17 cellular contexts compared by ENCODE assay signal in genomic region chr11:108196901-108197300, GRCh38.
DNase-seq lines count a peak whose midpoint lies in the region; ATAC-seq lines count a peak whose summit lies in the region.
"Had no signal": no experiment of that assay in that cellular context is flagged by ENCODE, and none has a peak within 500 bp of the region (broad histone marks: within the 10 kb centered on the region; RNA-seq: fewer than 3 reads in every experiment).

No MANE protein-coding gene starts in this region.

- H3K9me3 Mint-ChIP-seq in activated naive CD4-positive, alpha-beta T cell treated with anti-CD3 and anti-CD28 coated beads, Interleukin-2, amount 50 U/mL, for 24 hours, result no peaks in the 10 kb centered on the region
- H3K9me3 Mint-ChIP-seq in stimulated activated effector memory CD8-positive, alpha-beta T cell treated with anti-CD3 and anti-CD28 coated beads, Interleukin-12 subunit alpha, Interleukin-12 subunit beta, amount 100 ng/mL, for 72 hours, result no peaks in the 10 kb centered on the region
- H3K9me3 Mint-ChIP-seq: GM23338 had no signal

- H3K4me3 Mint-ChIP-seq in activated naive CD4-positive, alpha-beta T cell treated with anti-CD3 and anti-CD28 coated beads, Interleukin-2, amount 50 U/mL, for 24 hours, result peak overlapping the region; percentile 23
- H3K4me3 Mint-ChIP-seq in stimulated activated effector memory CD8-positive, alpha-beta T cell treated with anti-CD3 and anti-CD28 coated beads, Interleukin-12 subunit alpha, Interleukin-12 subunit beta, amount 100 ng/mL, for 72 hours, result no peak overlapping the region
- H3K4me3 Mint-ChIP-seq: GM23338 had no signal

- peak; percentile 36 for ATAC-seq in GM18909 (IDR thresholded peaks at IDR 0.05; ENCODE audit: poor library complexity, unreplicated experiment)
- peak; percentile 53 for ATAC-seq in HG03354 (IDR thresholded peaks at IDR 0.05; ENCODE audit: poor library complexity, severe bottlenecking, unreplicated experiment)
- ATAC-seq in stimulated activated effector memory CD8-positive, alpha-beta T cell treated with anti-CD3 and anti-CD28 coated beads, Interleukin-12 subunit alpha, Interleukin-12 subunit beta, amount 100 ng/mL, for 72 hours, result peak; percentile 48
- no peak for ATAC-seq in GM18519 (IDR thresholded peaks at IDR 0.05; ENCODE audit: low FRiP score, unreplicated experiment)
- ATAC-seq: gastrocnemius medialis, GM23338, right cardiac atrium had no signal

- peaks cover 72% of the 10 kb centered on the region for H3K4me1 Mint-ChIP-seq in activated naive CD4-positive, alpha-beta T cell treated with anti-CD3 and anti-CD28 coated beads, Interleukin-2, amount 50 U/mL, for 24 hours
- H3K4me1 Mint-ChIP-seq in stimulated activated effector memory CD8-positive, alpha-beta T cell treated with anti-CD3 and anti-CD28 coated beads, Interleukin-12 subunit alpha, Interleukin-12 subunit beta, amount 100 ng/mL, for 72 hours, result peaks cover 40% of the 10 kb centered on the region

- peak overlapping the region; percentile 76 for H3K27ac Mint-ChIP-seq in activated naive CD4-positive, alpha-beta T cell treated with anti-CD3 and anti-CD28 coated beads, Interleukin-2, amount 50 U/mL, for 24 hours
- H3K27ac Mint-ChIP-seq in stimulated activated effector memory CD8-positive, alpha-beta T cell treated with anti-CD3 and anti-CD28 coated beads, Interleukin-12 subunit alpha, Interleukin-12 subunit beta, amount 100 ng/mL, for 72 hours, result peak overlapping the region; percentile 81
- H3K27ac Mint-ChIP-seq: GM23338 had no signal

- peaks cover 16% of the 10 kb centered on the region for H3K36me3 Mint-ChIP-seq in activated naive CD4-positive, alpha-beta T cell treated with anti-CD3 and anti-CD28 coated beads, Interleukin-2, amount 50 U/mL, for 24 hours
- H3K36me3 Mint-ChIP-seq in stimulated activated effector memory CD8-positive, alpha-beta T cell treated with anti-CD3 and anti-CD28 coated beads, Interleukin-12 subunit alpha, Interleukin-12 subunit beta, amount 100 ng/mL, for 72 hours, result peaks cover 82% of the 10 kb centered on the region

- H3K27me3 Mint-ChIP-seq in activated naive CD4-positive, alpha-beta T cell treated with anti-CD3 and anti-CD28 coated beads, Interleukin-2, amount 50 U/mL, for 24 hours, result no peaks in the 10 kb centered on the region

- DNase-seq in activated naive CD4-positive, alpha-beta T cell treated with anti-CD3 and anti-CD28 coated beads, Interleukin-2, amount 50 U/mL, for 16 hours, result no peak
- no peak for DNase-seq in stimulated activated effector memory CD8-positive, alpha-beta T cell treated with anti-CD3 and anti-CD28 coated beads, Interleukin-12 subunit alpha, Interleukin-12 subunit beta, amount 100 ng/mL, for 72 hours (ENCODE audit: low spot score in 2 of 2)
- DNase-seq in activated effector memory CD4-positive, alpha-beta T cell treated with anti-CD3 and anti-CD28 coated beads, Interleukin-2, amount 50 U/mL, for 16 hours, result no peak
- DNase-seq in GF-D8 (lab: John Stamatoyannopoulos, UW), result no peak
- DNase-seq: activated effector memory CD4-positive, alpha-beta T cell treated with Interleukin-2 at 50 U/mL for 16 hours; anterior cingulate cortex; central memory CD4-positive, alpha-beta T cell; DND-41; gastrocnemius medialis; NCI-H1417 treated with DMSO at 0.1 percent for 48 hours; NCI-H526; right cardiac atrium had no signal
